In genomic region chr1:61081637-61082335, GRCh38 we compare ENCODE assay signal across 8 cellular contexts.
DNase-seq lines count a peak whose midpoint lies in the region; ATAC-seq and TF ChIP-seq lines count a peak whose summit lies in the region.

No MANE protein-coding gene starts in this region.

- in situ Hi-C loops in GM13976 (cut with MboI; ENCODE audit: low sequenced_read_pairs, unreplicated experiment): no loop called here

- DNase-seq in GM13976 (ENCODE audit: low spot score): peak; percentile 34
- peak; percentile 16 to 71 for DNase-seq in NCI-H526 (lab: John Stamatoyannopoulos, UW)
- peak; percentile 77 for DNase-seq in activated T-cell treated with anti-CD3 and anti-CD28 coated beads, Interleukin-2, amount 50 U/mL, for 24 hours
- peak; percentile 73 to 84 for DNase-seq in erythroblast (lab: John Stamatoyannopoulos, UW)
- peak; percentile 70 for DNase-seq in superior temporal gyrus (ENCODE audit: extremely low spot score)
- no peak for DNase-seq in glomerular visceral epithelial cell (ENCODE audit: extremely low spot score)

- no peak for TF ChIP-seq CTCF in GM13976 (IDR thresholded peaks at IDR 0.05; ENCODE audit: borderline replicate concordance, control extremely low read depth, extremely low read depth, insufficient read depth, missing control alignments)

- H3K4me3 Mint-ChIP-seq in activated T-cell treated with anti-CD3 and anti-CD28 coated beads, Interleukin-2, amount 50 U/mL, for 24 hours: peak overlapping the region; percentile 73

- peak overlapping the region; percentile 59 for H3K27ac Mint-ChIP-seq in activated T-cell treated with anti-CD3 and anti-CD28 coated beads, Interleukin-2, amount 50 U/mL, for 24 hours

- H3K4me1 Mint-ChIP-seq in activated T-cell treated with anti-CD3 and anti-CD28 coated beads, Interleukin-2, amount 50 U/mL, for 24 hours (ENCODE audit: low read depth): peaks cover 55% of the 10 kb centered on the region

- no peaks in the 10 kb centered on the region for H3K36me3 ChIP-seq in muscle layer of duodenum (ENCODE audit: control insufficient read depth in 1 of 2, insufficient read depth in 2 of 2, low read length in 2 of 2)

- no peaks in the 10 kb centered on the region for H3K27me3 ChIP-seq in muscle layer of duodenum (ENCODE audit: low read depth, low read length)

- H3K27ac ChIP-seq in muscle layer of duodenum (ENCODE audit: low read length): peak overlapping the region; percentile 91

- H3K4me3 ChIP-seq in muscle layer of duodenum (ENCODE audit: low read depth in 1 of 2, low read length in 2 of 2): peak overlapping the region; percentile 70 to 94

- H3K9me3 Mint-ChIP-seq in activated T-cell treated with anti-CD3 and anti-CD28 coated beads, Interleukin-2, amount 50 U/mL, for 24 hours: no peaks in the 10 kb centered on the region

- H3K36me3 Mint-ChIP-seq in activated T-cell treated with anti-CD3 and anti-CD28 coated beads, Interleukin-2, amount 50 U/mL, for 24 hours (ENCODE audit: low read depth): peaks cover 7% of the 10 kb centered on the region

- TF ChIP-seq POLR2A in erythroblast (IDR thresholded peaks at IDR 0.05; ENCODE audit: low read length): no peak

- no peak for ATAC-seq in HG02571 (IDR thresholded peaks at IDR 0.05; ENCODE audit: unreplicated experiment)

- H3K4me1 ChIP-seq in muscle layer of duodenum (ENCODE audit: control insufficient read depth in 1 of 2, insufficient read depth in 2 of 2, low read length in 2 of 2): peaks cover 29 to 33% of the 10 kb centered on the region in 2 donors

- H3K27me3 Mint-ChIP-seq in activated T-cell treated with anti-CD3 and anti-CD28 coated beads, Interleukin-2, amount 50 U/mL, for 24 hours: peaks cover 24% of the 10 kb centered on the region

- H3K9me3 ChIP-seq in muscle layer of duodenum (ENCODE audit: control insufficient read depth in 1 of 2, low read length in 2 of 2): no peaks in the 10 kb centered on the region
